ENCODE assay signal across 35 cellular contexts in the genomic region with DNA sequence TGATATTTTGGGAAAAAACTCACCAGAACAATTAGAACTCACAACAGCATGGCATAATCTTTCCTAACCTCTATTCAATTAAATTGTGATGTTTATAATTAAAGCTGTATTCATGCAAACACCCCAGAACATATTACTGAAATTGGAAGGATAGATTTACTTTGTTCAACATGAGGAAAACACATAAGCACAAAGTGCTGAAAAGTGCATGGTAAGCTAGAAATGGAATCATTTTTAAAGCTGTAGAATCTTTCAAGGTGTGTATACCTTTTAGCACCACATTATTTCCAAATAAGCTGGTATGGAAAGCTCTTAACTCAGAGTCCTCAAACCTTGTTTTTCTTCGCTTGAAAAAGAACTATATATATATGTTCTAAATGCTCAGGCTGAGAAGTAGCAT.
"Had no signal": no experiment of that assay in that cellular context is flagged by ENCODE, and none has a peak within 500 bp of the region (broad histone marks: within the 10 kb centered on the region; RNA-seq: fewer than 3 reads in every experiment).

No MANE protein-coding gene starts in this region.

- H3K36me3 ChIP-seq: MG63 had no signal

- H3K4me3 ChIP-seq: MG63 had no signal

- DNase-seq: Kasumi-1, MG63, MM.1S, MV-4-11, NCI-H1048, NCI-H1092, NCI-H1092 treated with DMSO at 0.1 percent for 48 hours, NCI-H1105, NCI-H1105 treated with DMSO at 0.1 percent for 48 hours, NCI-H1417, NCI-H1417 treated with DMSO at 0.1 percent for 48 hours, NCI-H1436, NCI-H1436 treated with DMSO at 0.1 percent for 48 hours, NCI-H146, NCI-H1694, NCI-H1694 treated with DMSO at 0.1 percent for 48 hours, NCI-H187, NCI-H187 treated with DMSO at 0.1 percent for 48 hours, NCI-H1930, NCI-H2029, NCI-H2029 treated with DMSO at 0.1 percent for 48 hours, NCI-H2081, NCI-H2081 treated with DMSO at 0.1 percent for 48 hours, NCI-H2107, NCI-H2171, NCI-H2171 treated with DMSO at 0.1 percent for 48 hours, NCI-H226, NCI-H345, NCI-H446, NCI-H446 treated with DMSO at 0.1 percent for 48 hours, NCI-H510A, NCI-H510A treated with DMSO at 0.1 percent for 48 hours, NCI-H524, NCI-H524 treated with DMSO at 0.1 percent for 48 hours, NCI-H526 had no signal

- H3K9me3 ChIP-seq: MG63 had no signal

- H3K27me3 ChIP-seq: MG63 had no signal
